11 cellular contexts compared by ENCODE assay signal in genomic region chr15:77538011-77538410, GRCh38.
A peak's percentile ranks its signal among the peaks of the same experiment; 100 is the strongest.
DNase-seq lines count a peak whose midpoint lies in the region; ATAC-seq and TF ChIP-seq lines count a peak whose summit lies in the region.
"Had no signal": no experiment of that assay in that cellular context is flagged by ENCODE, and none has a peak within 500 bp of the region (broad histone marks: within the 10 kb centered on the region; RNA-seq: fewer than 3 reads in every experiment).

No MANE protein-coding gene starts in this region.

- H3K4me3 ChIP-seq in left ventricle myocardium inferior, result no peak overlapping the region
- no peak overlapping the region for H3K4me3 ChIP-seq in upper lobe of left lung
- no peak overlapping the region for H3K4me3 ChIP-seq in SJCRH30
- H3K4me3 ChIP-seq: A549, heart left ventricle had no signal

- no peaks in the 10 kb centered on the region for H3K36me3 Mint-ChIP-seq in activated T-helper 2 cell treated with anti-CD3 and anti-CD28 coated beads, Interferon-gamma antibody, Interleukin-2, Interleukin-4, amounts not matched to agents 10 μg/mL and 5 μg/mL and 100 μg/mL, durations not matched to agents 14 hours and 24 hours and 36 hours (ENCODE audit: low read depth)

- no peaks in the 10 kb centered on the region for H3K9me3 Mint-ChIP-seq in activated T-helper 2 cell treated with anti-CD3 and anti-CD28 coated beads, Interferon-gamma antibody, Interleukin-2, Interleukin-4, amounts not matched to agents 10 μg/mL and 5 μg/mL and 100 μg/mL, durations not matched to agents 14 hours and 24 hours and 36 hours

- no peaks in the 10 kb centered on the region for H3K27me3 ChIP-seq in left ventricle myocardium inferior (ENCODE audit: low read depth)
- H3K27me3 ChIP-seq in upper lobe of left lung, result no peaks in the 10 kb centered on the region
- no peaks in the 10 kb centered on the region for H3K27me3 ChIP-seq in SJCRH30
- H3K27me3 ChIP-seq: heart left ventricle had no signal

- H3K4me3 Mint-ChIP-seq in activated T-helper 2 cell treated with anti-CD3 and anti-CD28 coated beads, Interferon-gamma antibody, Interleukin-2, Interleukin-4, amounts not matched to agents 10 μg/mL and 5 μg/mL and 100 μg/mL, durations not matched to agents 14 hours and 24 hours and 36 hours (ENCODE audit: low read depth), result no peak overlapping the region

- H3K9me3 ChIP-seq in left ventricle myocardium inferior (replicated peaks) (no peaks in the 10 kb centered on the region), upper lobe of left lung (no peaks in the 10 kb centered on the region), SJCRH30 (replicated peaks) (no peaks in the 10 kb centered on the region)
- H3K9me3 ChIP-seq: A549, heart left ventricle had no signal

- peaks cover 9% of the 10 kb centered on the region for H3K27me3 Mint-ChIP-seq in activated T-helper 2 cell treated with anti-CD3 and anti-CD28 coated beads, Interferon-gamma antibody, Interleukin-2, Interleukin-4, amounts not matched to agents 10 μg/mL and 5 μg/mL and 100 μg/mL, durations not matched to agents 14 hours and 24 hours and 36 hours (ENCODE audit: low read depth)

- H3K36me3 ChIP-seq in left ventricle myocardium inferior (no peaks in the 10 kb centered on the region), upper lobe of left lung (no peaks in the 10 kb centered on the region), SJCRH30 (no peaks in the 10 kb centered on the region)
- H3K36me3 ChIP-seq: heart left ventricle had no signal

- no peak for DNase-seq in left ventricle myocardium inferior
- no peak for DNase-seq in left ventricle myocardium superior
- DNase-seq in anterior cingulate cortex (lab: John Stamatoyannopoulos, UW), result peak in 35 of 58 donors; percentile 12 to 72 (median 45)
- DNase-seq in activated T-helper 2 cell treated with anti-CD3 and anti-CD28 coated beads, Interferon-gamma antibody, Interleukin-2, Interleukin-4, amounts not matched to agents 10 μg/mL and 5 μg/mL and 100 μg/mL, durations not matched to agents 14 hours and 24 hours and 36 hours (ENCODE audit: low spot score), result no peak
- DNase-seq in upper lobe of left lung, result no peak
- no peak for DNase-seq in SJCRH30
- DNase-seq in NCI-H187 (lab: John Stamatoyannopoulos, UW), result no peak

- no peak for TF ChIP-seq POLR2A in upper lobe of left lung (IDR thresholded peaks at IDR 0.05)

- TF ChIP-seq EP300 in upper lobe of left lung (IDR thresholded peaks at IDR 0.05), result no peak

- no peak for TF ChIP-seq CTCF in left ventricle myocardium inferior (IDR thresholded peaks at IDR 0.05; ENCODE audit: borderline replicate concordance)
- TF ChIP-seq CTCF in upper lobe of left lung (IDR thresholded peaks at IDR 0.05), result no peak

- H3K4me1 ChIP-seq in left ventricle myocardium inferior (peaks cover 47% of the 10 kb centered on the region), upper lobe of left lung (peaks cover 10 to 36% (median 30%) of the 10 kb centered on the region in 4 donors), SJCRH30 (0 out of 2 replicates have a peak, but pooled peaks cover 3% of the 10 kb centered on the region)

- ATAC-seq in left ventricle myocardium superior, result no peak
- ATAC-seq in HG02885 (IDR thresholded peaks at IDR 0.05; ENCODE audit: poor library complexity, unreplicated experiment), result peak; percentile 75
- no peak for ATAC-seq in upper lobe of left lung (ENCODE audit: low FRiP score in 2 of 2)
- ATAC-seq: A549, heart left ventricle had no signal

- H3K27ac ChIP-seq in left ventricle myocardium inferior (replicated peaks), result peak overlapping the region; percentile 2
- H3K27ac ChIP-seq in upper lobe of left lung, result peak overlapping the region in 2 of 4 donors; percentile 11 to 76
- no peak overlapping the region for H3K27ac ChIP-seq in SJCRH30
- H3K27ac ChIP-seq: A549 had no signal

- no peak overlapping the region for H3K27ac Mint-ChIP-seq in activated T-helper 2 cell treated with anti-CD3 and anti-CD28 coated beads, Interferon-gamma antibody, Interleukin-2, Interleukin-4, amounts not matched to agents 10 μg/mL and 5 μg/mL and 100 μg/mL, durations not matched to agents 14 hours and 24 hours and 36 hours
- H3K27ac Mint-ChIP-seq: progenitor cell of endocrine pancreas had no signal

- intact Hi-C loops in left ventricle myocardium inferior (cut with micrococcal nuclease), result no loop called here
- intact Hi-C loops in left ventricle myocardium superior (cut with micrococcal nuclease), result no loop called here
- intact Hi-C loops in activated T-helper 2 cell treated with anti-CD3 and anti-CD28 coated beads, Interferon-gamma antibody, Interleukin-2, Interleukin-4, amounts not matched to agents 10 μg/mL and 5 μg/mL and 100 μg/mL, durations not matched to agents 14 hours and 24 hours and 36 hours (cut with micrococcal nuclease), result no loop called here

- H3K4me1 Mint-ChIP-seq in activated T-helper 2 cell treated with anti-CD3 and anti-CD28 coated beads, Interferon-gamma antibody, Interleukin-2, Interleukin-4, amounts not matched to agents 10 μg/mL and 5 μg/mL and 100 μg/mL, durations not matched to agents 14 hours and 24 hours and 36 hours (ENCODE audit: low read depth), result peaks cover 5% of the 10 kb centered on the region

- WGBS in upper lobe of left lung, 2 donors, result 49 to 53% methylated on average over 6 of the region's 6 CpGs

Comparison
In these comparisons a context has a peak if more than half of its experiments do, and no peak if none do; other contexts are left out.
1. DNase-seq: peak in anterior cingulate cortex (35 of 58); none in left ventricle myocardium inferior (single experiment), left ventricle myocardium superior (single experiment), activated T-helper 2 cell treated with anti-CD3 and anti-CD28 coated beads, Interferon-gamma antibody, Interleukin-2, Interleukin-4, amounts not matched to agents 10 μg/mL and 5 μg/mL and 100 μg/mL, durations not matched to agents 14 hours and 24 hours and 36 hours (single experiment), upper lobe of left lung (0 of 2), SJCRH30 (0 of 2) and NCI-H187 (0 of 2).